1 cellular context compared by ENCODE assay signal in the genomic region with DNA sequence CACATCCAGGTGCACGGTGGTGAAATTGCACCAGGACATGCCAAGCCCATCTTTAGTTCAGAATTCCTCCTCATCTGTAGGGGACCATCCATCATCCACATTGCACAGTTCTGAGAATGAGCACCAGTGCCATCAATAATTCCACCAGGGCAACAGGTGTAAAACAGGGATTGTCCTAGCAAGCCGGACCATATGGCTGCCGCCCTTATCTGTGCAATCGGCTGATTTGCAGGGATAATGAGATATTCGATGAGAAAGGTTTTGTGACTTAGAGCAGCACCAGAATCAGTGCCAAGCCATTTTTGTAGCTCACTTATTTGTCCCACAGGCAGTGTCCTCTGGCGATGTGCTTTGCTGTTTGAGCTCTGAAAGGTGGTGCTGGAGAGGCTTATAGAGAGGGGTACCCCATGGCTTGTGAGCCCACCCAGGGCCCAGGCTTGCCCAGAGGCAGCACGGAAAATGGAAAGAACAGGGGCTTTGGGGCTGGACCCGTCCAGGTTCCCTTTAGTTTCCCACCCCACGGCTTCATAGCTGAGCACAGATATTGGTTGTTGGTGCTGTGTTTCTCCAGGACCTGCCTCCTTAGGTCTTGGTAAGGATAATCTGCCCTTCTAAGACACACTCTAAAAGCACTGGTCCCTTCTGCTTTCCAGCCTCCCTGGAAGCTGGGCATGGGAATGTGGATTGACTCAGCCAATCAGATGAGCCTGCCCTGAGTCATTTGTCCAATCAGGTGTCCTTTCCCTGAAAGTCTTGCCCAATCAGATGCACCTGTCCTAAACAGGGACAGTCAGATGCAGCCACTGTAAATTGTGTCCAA.
TF ChIP-seq lines count a peak whose summit lies in the region.

No MANE protein-coding gene starts in this region.

TF ChIP-seq in K562, 482 proteins besides CTCF, POLR2A, EP300 and RAD21:
- TF ChIP-seq, protein P1, sequence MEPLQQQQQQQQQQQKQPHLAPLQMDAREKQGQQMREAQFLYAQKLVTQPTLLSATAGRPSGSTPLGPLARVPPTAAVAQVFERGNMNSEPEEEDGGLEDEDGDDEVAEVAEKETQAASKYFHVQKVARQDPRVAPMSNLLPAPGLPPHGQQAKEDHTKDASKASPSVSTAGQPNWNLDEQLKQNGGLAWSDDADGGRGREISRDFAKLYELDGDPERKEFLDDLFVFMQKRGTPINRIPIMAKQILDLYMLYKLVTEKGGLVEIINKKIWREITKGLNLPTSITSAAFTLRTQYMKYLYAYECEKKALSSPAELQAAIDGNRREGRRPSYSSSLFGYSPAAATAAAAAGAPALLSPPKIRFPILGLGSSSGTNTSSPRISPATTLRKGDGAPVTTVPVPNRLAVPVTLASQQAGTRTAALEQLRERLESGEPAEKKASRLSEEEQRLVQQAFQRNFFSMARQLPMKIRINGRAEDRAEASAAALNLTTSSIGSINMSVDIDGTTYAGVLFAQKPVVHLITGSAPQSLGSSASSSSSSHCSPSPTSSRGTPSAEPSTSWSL (CRISPR knock-in tag; IDR thresholded peaks at IDR 0.05; ENCODE audit: borderline replicate concordance) = no peak
- TF ChIP-seq NFYB (IDR thresholded peaks at IDR 0.05; ENCODE audit: extremely low read depth, insufficient read length) (peak; percentile 56), FOS (IDR thresholded peaks at IDR 0.05; ENCODE audit: extremely low read depth, insufficient read length) (peak; percentile 36)
TF ChIP-seq in K562: peak in this region for 2.
